In genomic region chr9:113875917-113876805, GRCh38 we compare ENCODE assay signal across 8 cellular contexts. TPM values are rescaled to one million over a fixed set of nuclear protein-coding genes. Genes with fewer than 3 reads are reported as not detected.
DNase-seq lines count a peak whose midpoint lies in the region; ATAC-seq and TF ChIP-seq lines count a peak whose summit lies in the region.

TSS of gene ZNF618 (plus strand) at chr9:113876309. CDS start at chr9:113876381, 72 bp downstream.

- H3K4me1 ChIP-seq in mucosa of stomach (ENCODE audit: control insufficient read depth, insufficient read depth, low read length) (no peaks in the 10 kb centered on the region), vagina (peaks cover 22% of the 10 kb centered on the region)

- H3K27me3 ChIP-seq in mucosa of stomach (ENCODE audit: control insufficient read depth, insufficient read depth, low read length) (no peaks in the 10 kb centered on the region), vagina (no peaks in the 10 kb centered on the region)

- DNase-seq in NCI-H748 (lab: John Stamatoyannopoulos, UW; ENCODE audit: unreplicated experiment) (peak; percentile 68), NCI-H748 treated with DMSO at 0.1 percent for 48 hours (lab: John Stamatoyannopoulos, UW) (no peak), HK-2 (ENCODE audit: unreplicated experiment) (peak; percentile 20), vagina (ENCODE audit: extremely low spot score in 2 of 2) (no peak), superior temporal gyrus (ENCODE audit: extremely low spot score) (no peak)
- DNase-seq in activated CD4-positive, alpha-beta T cell treated with anti-CD3 and anti-CD28 coated beads, Interleukin-2, amount 50 U/mL, for 48 hours, result peak; percentile 10 to 11

- intact Hi-C loops in vagina (cut with DNase I), result loop anchor here (10.0 kb wide), 1 partner anchor 119 kb away; no protein-coding TSS in a partner anchor

- ATAC-seq in esophagus mucosa, result peak; percentile 60

- H3K27ac ChIP-seq in vagina, result peak within 1 kb of the TSS; percentile 86

- H3K36me3 ChIP-seq in mucosa of stomach (ENCODE audit: control insufficient read depth, insufficient read depth, low read length) (no peaks in the 10 kb centered on the region), vagina (no peaks in the 10 kb centered on the region)

- TF ChIP-seq POLR2A in vagina (IDR thresholded peaks at IDR 0.05), result no peak

- peak within 1 kb of the TSS; percentile 41 for H3K4me3 ChIP-seq in mucosa of stomach (ENCODE audit: low read length)
- H3K4me3 ChIP-seq in vagina, result peak within 1 kb of the TSS; percentile 93 to 98

- H3K9me3 ChIP-seq in mucosa of stomach (ENCODE audit: control insufficient read depth, low read length) (no peaks in the 10 kb centered on the region), vagina (no peaks in the 10 kb centered on the region)

- TF ChIP-seq CTCF in vagina (IDR thresholded peaks at IDR 0.05), result no peak

- H3K9ac ChIP-seq in mucosa of stomach (ENCODE audit: low read length), result peak within 1 kb of the TSS; percentile 85

RNA-seq across cellular contexts. Expression of gene ZNF618, which starts in this region (rescaled TPM):
- total RNA-seq in esophagus mucosa, result 2.0 TPM
- total RNA-seq in vagina, result 7.4 TPM

Comparison
In these comparisons a context has a peak if more than half of its experiments do, and no peak if none do; other contexts are left out.
1. DNase-seq: peak in NCI-H748 (single experiment), HK-2 (single experiment) and activated CD4-positive, alpha-beta T cell treated with anti-CD3 and anti-CD28 coated beads, Interleukin-2, amount 50 U/mL, for 48 hours (2 of 2); none in NCI-H748 treated with DMSO at 0.1 percent for 48 hours (single experiment), vagina (0 of 2) and superior temporal gyrus (single experiment).